ENCODE assay signal across 1 cellular context in the genomic region with DNA sequence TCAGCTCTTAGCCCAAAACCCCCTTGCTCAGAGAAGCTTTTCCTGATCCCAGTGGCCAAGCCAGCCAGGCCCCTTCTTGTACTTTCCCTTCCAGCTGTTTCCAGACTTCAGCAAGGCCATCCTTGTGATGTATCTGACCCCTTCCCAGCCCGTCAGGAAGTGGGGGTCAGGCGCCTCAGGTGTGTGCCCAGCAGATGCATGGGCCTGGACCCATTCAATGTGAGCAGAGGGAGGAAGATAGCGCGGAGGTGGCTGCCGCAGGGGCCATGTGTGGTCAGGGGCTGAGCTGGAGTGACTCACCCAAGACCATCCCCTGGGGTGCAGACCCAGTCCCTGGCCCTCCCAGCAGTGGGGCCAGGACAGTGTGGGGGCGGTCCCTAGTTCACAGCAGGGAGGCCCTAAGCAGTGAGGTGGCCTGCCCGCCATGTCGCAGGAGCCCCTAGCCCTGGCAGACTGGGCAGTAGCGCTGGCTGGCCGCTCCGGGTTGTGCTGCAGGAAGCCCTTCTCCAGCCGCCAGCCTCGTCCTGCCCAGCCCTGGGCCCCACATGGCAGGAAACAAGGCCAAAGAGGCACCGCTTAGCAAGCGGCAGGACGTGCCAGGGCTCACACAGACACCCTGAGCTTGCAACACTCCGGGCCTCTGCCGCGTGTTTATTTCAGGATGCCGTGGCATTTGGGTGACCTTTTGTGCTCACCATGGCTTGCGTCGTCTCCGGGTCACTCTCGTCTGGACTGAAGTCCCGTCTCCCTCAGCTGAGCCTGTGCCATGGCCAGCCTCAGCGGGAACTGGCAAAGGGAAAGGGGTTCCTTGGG.
TF ChIP-seq lines count a peak whose summit lies in the region.

No MANE protein-coding gene starts in this region.

TF ChIP-seq in HepG2, 621 proteins besides CTCF, POLR2A, EP300 and RAD21 (continued from another document and continues in another):
- TF ChIP-seq, protein P1, sequence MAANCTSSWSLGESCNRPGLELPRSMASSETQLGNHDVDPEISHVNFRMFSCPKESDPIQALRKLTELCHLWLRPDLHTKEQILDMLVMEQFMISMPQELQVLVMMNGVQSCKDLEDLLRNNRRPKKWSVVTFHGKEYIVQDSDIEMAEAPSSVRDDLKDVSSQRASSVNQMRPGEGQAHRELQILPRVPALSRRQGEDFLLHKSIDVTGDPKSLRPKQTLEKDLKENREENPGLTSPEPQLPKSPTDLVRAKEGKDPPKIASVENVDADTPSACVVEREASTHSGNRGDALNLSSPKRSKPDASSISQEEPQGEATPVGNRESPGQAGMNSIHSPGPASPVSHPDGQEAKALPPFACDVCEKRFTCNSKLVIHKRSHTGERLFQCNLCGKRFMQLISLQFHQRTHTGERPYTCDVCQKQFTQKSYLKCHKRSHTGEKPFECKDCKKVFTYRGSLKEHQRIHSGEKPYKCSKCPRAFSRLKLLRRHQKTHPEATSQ (CRISPR knock-in tag; IDR thresholded peaks at IDR 0.05; ENCODE audit: borderline replicate concordance), result no peak
- 0 out of 2 replicates have a peak, but pooled peaks have one; percentile 50 for TF ChIP-seq ZKSCAN8 (CRISPR knock-in tag; IDR thresholded peaks at IDR 0.05; ENCODE audit: borderline replicate concordance)
- peak; percentile 94 for TF ChIP-seq SPEN (CRISPR knock-in tag; IDR thresholded peaks at IDR 0.05; ENCODE audit: low read depth)
- peak; percentile 91 for TF ChIP-seq ZSCAN21 (CRISPR knock-in tag; IDR thresholded peaks at IDR 0.05; ENCODE audit: borderline replicate concordance)
- TF ChIP-seq, protein P2, sequence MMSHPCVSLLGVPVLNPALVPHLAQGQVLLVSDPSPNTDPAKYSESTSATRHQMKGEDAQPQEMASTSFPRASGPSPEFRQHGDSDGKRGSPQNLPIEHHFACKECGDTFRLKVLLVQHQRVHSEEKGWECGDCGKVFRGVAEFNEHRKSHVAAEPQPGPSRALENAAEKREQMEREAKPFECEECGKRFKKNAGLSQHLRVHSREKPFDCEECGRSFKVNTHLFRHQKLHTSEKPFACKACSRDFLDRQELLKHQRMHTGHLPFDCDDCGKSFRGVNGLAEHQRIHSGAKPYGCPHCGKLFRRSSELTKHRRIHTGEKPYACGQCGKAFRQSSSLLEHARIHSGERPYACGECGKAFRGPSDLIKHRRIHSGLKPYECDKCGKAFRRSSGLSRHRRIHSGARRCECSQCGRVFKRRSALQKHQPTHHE (CRISPR knock-in tag; IDR thresholded peaks at IDR 0.05; ENCODE audit: borderline replicate concordance), result no peak
- TF ChIP-seq HNRNPUL1 (IDR thresholded peaks at IDR 0.05; ENCODE audit: low read depth, low read length), result no peak
- TF ChIP-seq ZSCAN30 (CRISPR knock-in tag; IDR thresholded peaks at IDR 0.05), result no peak
- no peak for TF ChIP-seq CHCHD3 (CRISPR knock-in tag; IDR thresholded peaks at IDR 0.05)
- no peak for TF ChIP-seq MAFK (conservative IDR thresholded peaks at IDR 0.05 in 1 of 2, IDR thresholded peaks at IDR 0.05 in 1 of 2; ENCODE audit: low read length in 2 of 2)
- TF ChIP-seq SMARCC2 (IDR thresholded peaks at IDR 0.05), result no peak
- TF ChIP-seq, protein P3, sequence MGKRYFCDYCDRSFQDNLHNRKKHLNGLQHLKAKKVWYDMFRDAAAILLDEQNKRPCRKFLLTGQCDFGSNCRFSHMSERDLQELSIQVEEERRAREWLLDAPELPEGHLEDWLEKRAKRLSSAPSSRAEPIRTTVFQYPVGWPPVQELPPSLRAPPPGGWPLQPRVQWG (CRISPR knock-in tag; IDR thresholded peaks at IDR 0.05; ENCODE audit: borderline replicate concordance, low read depth), result no peak
- TF ChIP-seq, protein P4, sequence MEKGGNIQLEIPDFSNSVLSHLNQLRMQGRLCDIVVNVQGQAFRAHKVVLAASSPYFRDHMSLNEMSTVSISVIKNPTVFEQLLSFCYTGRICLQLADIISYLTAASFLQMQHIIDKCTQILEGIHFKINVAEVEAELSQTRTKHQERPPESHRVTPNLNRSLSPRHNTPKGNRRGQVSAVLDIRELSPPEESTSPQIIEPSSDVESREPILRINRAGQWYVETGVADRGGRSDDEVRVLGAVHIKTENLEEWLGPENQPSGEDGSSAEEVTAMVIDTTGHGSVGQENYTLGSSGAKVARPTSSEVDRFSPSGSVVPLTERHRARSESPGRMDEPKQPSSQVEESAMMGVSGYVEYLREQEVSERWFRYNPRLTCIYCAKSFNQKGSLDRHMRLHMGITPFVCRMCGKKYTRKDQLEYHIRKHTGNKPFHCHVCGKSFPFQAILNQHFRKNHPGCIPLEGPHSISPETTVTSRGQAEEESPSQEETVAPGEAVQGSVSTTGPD (CRISPR knock-in tag; IDR thresholded peaks at IDR 0.05), result no peak
- peak; percentile 88 for TF ChIP-seq SP4 (CRISPR knock-in tag; IDR thresholded peaks at IDR 0.05)
- 0 out of 2 replicates have a peak, but pooled peaks have one; percentile 29 for TF ChIP-seq ZFP1 (CRISPR knock-in tag; IDR thresholded peaks at IDR 0.05)
- peak; percentile 87 for TF ChIP-seq NR2C2 (CRISPR knock-in tag; IDR thresholded peaks at IDR 0.05; ENCODE audit: borderline replicate concordance)
- peak; percentile 56; the same call in 1 of the 2 replicates for TF ChIP-seq ZNF839 (CRISPR knock-in tag; IDR thresholded peaks at IDR 0.05; ENCODE audit: borderline replicate concordance)
- TF ChIP-seq, protein P5, sequence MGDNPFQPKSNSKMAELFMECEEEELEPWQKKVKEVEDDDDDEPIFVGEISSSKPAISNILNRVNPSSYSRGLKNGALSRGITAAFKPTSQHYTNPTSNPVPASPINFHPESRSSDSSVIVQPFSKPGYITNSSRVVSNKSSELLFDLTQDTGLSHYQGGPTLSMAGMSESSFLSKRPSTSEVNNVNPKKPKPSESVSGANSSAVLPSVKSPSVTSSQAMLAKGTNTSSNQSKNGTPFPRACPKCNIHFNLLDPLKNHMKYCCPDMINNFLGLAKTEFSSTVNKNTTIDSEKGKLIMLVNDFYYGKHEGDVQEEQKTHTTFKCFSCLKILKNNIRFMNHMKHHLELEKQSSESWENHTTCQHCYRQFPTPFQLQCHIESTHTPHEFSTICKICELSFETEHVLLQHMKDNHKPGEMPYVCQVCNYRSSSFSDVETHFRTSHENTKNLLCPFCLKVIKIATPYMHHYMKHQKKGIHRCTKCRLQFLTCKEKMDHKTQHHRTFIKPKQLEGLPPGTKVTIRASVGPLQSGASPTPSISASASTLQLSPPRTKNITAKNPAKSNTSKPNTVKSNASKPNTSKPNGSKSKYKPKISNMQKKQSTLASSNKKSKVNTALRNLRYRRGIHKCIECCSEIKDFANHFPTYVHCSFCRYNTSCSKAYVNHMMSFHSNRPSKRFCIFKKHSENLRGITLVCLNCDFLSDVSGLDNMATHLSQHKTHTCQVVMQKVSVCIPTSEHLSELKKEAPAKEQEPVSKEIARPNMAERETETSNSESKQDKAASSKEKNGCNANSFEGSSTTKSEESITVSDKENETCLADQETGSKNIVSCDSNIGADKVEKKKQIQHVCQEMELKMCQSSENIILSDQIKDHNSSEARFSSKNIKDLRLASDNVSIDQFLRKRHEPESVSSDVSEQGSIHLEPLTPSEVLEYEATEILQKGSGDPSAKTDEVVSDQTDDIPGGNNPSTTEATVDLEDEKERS (CRISPR knock-in tag; IDR thresholded peaks at IDR 0.05), result 0 out of 2 replicates have a peak, but pooled peaks have one; percentile 60
- no peak for TF ChIP-seq HOXA7 (CRISPR knock-in tag; IDR thresholded peaks at IDR 0.05)
- TF ChIP-seq ZNF263 (CRISPR knock-in tag; IDR thresholded peaks at IDR 0.05), result peak; percentile 79
- TF ChIP-seq FOXJ3 (CRISPR knock-in tag; IDR thresholded peaks at IDR 0.05; ENCODE audit: borderline replicate concordance), result 0 out of 2 replicates have a peak, but pooled peaks have one; percentile 28
- no peak for TF ChIP-seq GABPA (IDR thresholded peaks at IDR 0.05; ENCODE audit: low read depth, low read length)
- peak; percentile 70 for TF ChIP-seq GABPA (CRISPR knock-in tag; IDR thresholded peaks at IDR 0.05; ENCODE audit: low read depth)
- no peak for TF ChIP-seq ARNT (IDR thresholded peaks at IDR 0.05)
- TF ChIP-seq ATRX (CRISPR knock-in tag; IDR thresholded peaks at IDR 0.05; ENCODE audit: borderline replicate concordance), result no peak
- no peak; the same call in 1 of the 2 replicates for TF ChIP-seq FIP1L1 (IDR thresholded peaks at IDR 0.05; ENCODE audit: borderline replicate concordance, insufficient read depth, low read depth, low read length)
- TF ChIP-seq TBL1XR1 (IDR thresholded peaks at IDR 0.05; ENCODE audit: borderline replicate concordance, low read length, partially characterized antibody), result no peak
- no peak for TF ChIP-seq NFIC (IDR thresholded peaks at IDR 0.05; ENCODE audit: low read length)
- TF ChIP-seq ESRRA (CRISPR knock-in tag; IDR thresholded peaks at IDR 0.05; ENCODE audit: low read depth), result peak; percentile 93
- TF ChIP-seq FOXC1 (CRISPR knock-in tag; IDR thresholded peaks at IDR 0.05; ENCODE audit: borderline replicate concordance), result peak; percentile 50; the same call in 1 of the 2 replicates
- no peak for TF ChIP-seq TCF12 (IDR thresholded peaks at IDR 0.05)
- peak; percentile 93; the same call in 1 of the 2 replicates for TF ChIP-seq TCF12 (CRISPR knock-in tag; IDR thresholded peaks at IDR 0.05)
- peak; percentile 95; the same call in 1 of the 2 replicates for TF ChIP-seq ZNF766 (CRISPR knock-in tag; IDR thresholded peaks at IDR 0.05; ENCODE audit: borderline replicate concordance)
- TF ChIP-seq RFXANK (CRISPR knock-in tag; IDR thresholded peaks at IDR 0.05), result 0 out of 2 replicates have a peak, but pooled peaks have one; percentile 35
- TF ChIP-seq, protein P6, sequence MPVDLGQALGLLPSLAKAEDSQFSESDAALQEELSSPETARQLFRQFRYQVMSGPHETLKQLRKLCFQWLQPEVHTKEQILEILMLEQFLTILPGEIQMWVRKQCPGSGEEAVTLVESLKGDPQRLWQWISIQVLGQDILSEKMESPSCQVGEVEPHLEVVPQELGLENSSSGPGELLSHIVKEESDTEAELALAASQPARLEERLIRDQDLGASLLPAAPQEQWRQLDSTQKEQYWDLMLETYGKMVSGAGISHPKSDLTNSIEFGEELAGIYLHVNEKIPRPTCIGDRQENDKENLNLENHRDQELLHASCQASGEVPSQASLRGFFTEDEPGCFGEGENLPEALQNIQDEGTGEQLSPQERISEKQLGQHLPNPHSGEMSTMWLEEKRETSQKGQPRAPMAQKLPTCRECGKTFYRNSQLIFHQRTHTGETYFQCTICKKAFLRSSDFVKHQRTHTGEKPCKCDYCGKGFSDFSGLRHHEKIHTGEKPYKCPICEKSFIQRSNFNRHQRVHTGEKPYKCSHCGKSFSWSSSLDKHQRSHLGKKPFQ (CRISPR knock-in tag; IDR thresholded peaks at IDR 0.05; ENCODE audit: insufficient replicate concordance), result no peak
- no peak for TF ChIP-seq SIN3B (IDR thresholded peaks at IDR 0.05; ENCODE audit: low read length)
- TF ChIP-seq ZNF567 (CRISPR knock-in tag; IDR thresholded peaks at IDR 0.05; ENCODE audit: borderline replicate concordance), result peak; percentile 98
- TF ChIP-seq ZNF776 (CRISPR knock-in tag; IDR thresholded peaks at IDR 0.05), result peak; percentile 41; the same call in 1 of the 2 replicates
- TF ChIP-seq PRPF4 (IDR thresholded peaks at IDR 0.05; ENCODE audit: low read depth, low read length, poor library complexity, severe bottlenecking), result no peak
- TF ChIP-seq ZNF232 (CRISPR knock-in tag; IDR thresholded peaks at IDR 0.05; ENCODE audit: borderline replicate concordance), result peak; percentile 97
- TF ChIP-seq, protein P7, sequence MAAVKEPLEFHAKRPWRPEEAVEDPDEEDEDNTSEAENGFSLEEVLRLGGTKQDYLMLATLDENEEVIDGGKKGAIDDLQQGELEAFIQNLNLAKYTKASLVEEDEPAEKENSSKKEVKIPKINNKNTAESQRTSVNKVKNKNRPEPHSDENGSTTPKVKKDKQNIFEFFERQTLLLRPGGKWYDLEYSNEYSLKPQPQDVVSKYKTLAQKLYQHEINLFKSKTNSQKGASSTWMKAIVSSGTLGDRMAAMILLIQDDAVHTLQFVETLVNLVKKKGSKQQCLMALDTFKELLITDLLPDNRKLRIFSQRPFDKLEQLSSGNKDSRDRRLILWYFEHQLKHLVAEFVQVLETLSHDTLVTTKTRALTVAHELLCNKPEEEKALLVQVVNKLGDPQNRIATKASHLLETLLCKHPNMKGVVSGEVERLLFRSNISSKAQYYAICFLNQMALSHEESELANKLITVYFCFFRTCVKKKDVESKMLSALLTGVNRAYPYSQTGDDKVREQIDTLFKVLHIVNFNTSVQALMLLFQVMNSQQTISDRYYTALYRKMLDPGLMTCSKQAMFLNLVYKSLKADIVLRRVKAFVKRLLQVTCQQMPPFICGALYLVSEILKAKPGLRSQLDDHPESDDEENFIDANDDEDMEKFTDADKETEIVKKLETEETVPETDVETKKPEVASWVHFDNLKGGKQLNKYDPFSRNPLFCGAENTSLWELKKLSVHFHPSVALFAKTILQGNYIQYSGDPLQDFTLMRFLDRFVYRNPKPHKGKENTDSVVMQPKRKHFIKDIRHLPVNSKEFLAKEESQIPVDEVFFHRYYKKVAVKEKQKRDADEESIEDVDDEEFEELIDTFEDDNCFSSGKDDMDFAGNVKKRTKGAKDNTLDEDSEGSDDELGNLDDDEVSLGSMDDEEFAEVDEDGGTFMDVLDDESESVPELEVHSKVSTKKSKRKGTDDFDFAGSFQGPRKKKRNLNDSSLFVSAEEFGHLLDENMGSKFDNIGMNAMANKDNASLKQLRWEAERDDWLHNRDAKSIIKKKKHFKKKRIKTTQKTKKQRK (IDR thresholded peaks at IDR 0.05; ENCODE audit: low read length), result no peak
- TF ChIP-seq ZNF891 (CRISPR knock-in tag; IDR thresholded peaks at IDR 0.05), result no peak
- TF ChIP-seq ZNF17 (CRISPR knock-in tag; IDR thresholded peaks at IDR 0.05), result peak; percentile 38; the same call in 1 of the 2 replicates
- no peak for TF ChIP-seq ZC3H4 (CRISPR knock-in tag; IDR thresholded peaks at IDR 0.05; ENCODE audit: borderline replicate concordance)
- TF ChIP-seq TP53 (CRISPR knock-in tag; conservative IDR thresholded peaks at IDR 0.05), result no peak
- peak; percentile 48; the same call in 1 of the 2 replicates for TF ChIP-seq ZNF546 (CRISPR knock-in tag; conservative IDR thresholded peaks at IDR 0.05)
- peak; percentile 54; the same call in 1 of the 2 replicates for TF ChIP-seq SIX1 (CRISPR knock-in tag; IDR thresholded peaks at IDR 0.05; ENCODE audit: borderline replicate concordance)
- no peak for TF ChIP-seq NCOA1 (CRISPR knock-in tag; IDR thresholded peaks at IDR 0.05)
- 0 out of 2 replicates have a peak, but pooled peaks have one; percentile 52 for TF ChIP-seq ZNF572 (CRISPR knock-in tag; IDR thresholded peaks at IDR 0.05)
- no peak for TF ChIP-seq IKZF1 (IDR thresholded peaks at IDR 0.05)
- TF ChIP-seq ZNF670 (CRISPR knock-in tag; IDR thresholded peaks at IDR 0.05; ENCODE audit: borderline replicate concordance), result 0 out of 2 replicates have a peak, but pooled peaks have one; percentile 54
- 0 out of 2 replicates have a peak, but pooled peaks have one; percentile 86 for TF ChIP-seq ZNF713 (CRISPR knock-in tag; IDR thresholded peaks at IDR 0.05)
- no peak for TF ChIP-seq RORA (CRISPR knock-in tag; IDR thresholded peaks at IDR 0.05)
- TF ChIP-seq RFX5 (IDR thresholded peaks at IDR 0.05; ENCODE audit: low read depth, low read length), result no peak
- TF ChIP-seq, protein P8, sequence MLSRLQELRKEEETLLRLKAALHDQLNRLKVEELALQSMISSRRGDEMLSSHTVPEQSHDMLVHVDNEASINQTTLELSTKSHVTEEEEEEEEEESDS (CRISPR knock-in tag; IDR thresholded peaks at IDR 0.05; ENCODE audit: borderline replicate concordance), result no peak
- TF ChIP-seq, protein P9, sequence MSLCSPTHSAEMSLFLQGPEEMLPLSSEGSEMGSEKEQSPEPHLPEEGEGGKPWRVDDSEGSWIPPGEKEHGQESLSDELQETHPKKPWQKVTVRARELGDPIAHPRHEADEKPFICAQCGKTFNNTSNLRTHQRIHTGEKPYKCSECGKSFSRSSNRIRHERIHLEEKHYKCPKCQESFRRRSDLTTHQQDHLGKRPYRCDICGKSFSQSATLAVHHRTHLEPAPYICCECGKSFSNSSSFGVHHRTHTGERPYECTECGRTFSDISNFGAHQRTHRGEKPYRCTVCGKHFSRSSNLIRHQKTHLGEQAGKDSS (CRISPR knock-in tag; IDR thresholded peaks at IDR 0.05; ENCODE audit: borderline replicate concordance, low read depth), result peak; percentile 70; the same call in 1 of the 2 replicates
